ENCODE assay signal across 1 cellular context in the genomic region with DNA sequence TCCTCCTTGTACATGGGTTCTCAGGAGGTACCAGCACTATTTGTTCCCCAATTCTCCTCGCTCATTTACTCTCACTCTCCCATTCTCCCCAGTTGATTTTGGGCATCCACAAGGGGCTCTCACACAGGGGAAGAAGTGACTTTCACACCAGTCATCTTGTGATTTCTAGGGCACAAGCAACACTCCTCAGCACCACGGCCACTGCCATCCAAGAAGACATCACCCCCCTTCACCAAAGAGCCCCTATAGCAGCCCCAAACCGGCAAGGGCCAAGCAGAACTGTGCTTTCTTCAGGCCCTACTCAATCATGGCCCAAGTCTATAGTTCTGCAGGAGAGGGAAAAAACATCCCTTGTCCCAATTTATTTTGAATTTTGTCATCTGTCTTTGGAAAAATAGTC.
TF ChIP-seq lines count a peak whose summit lies in the region.

No MANE protein-coding gene starts in this region.

TF ChIP-seq in H1, 55 proteins besides CTCF, POLR2A, EP300 and RAD21:
- TF ChIP-seq TEAD4 (IDR thresholded peaks at IDR 0.05; ENCODE audit: low read depth, low read length) = no peak
- no peak for TF ChIP-seq CEBPB (IDR thresholded peaks at IDR 0.05; ENCODE audit: low read depth, low read length)
- no peak for TF ChIP-seq BRCA1 (IDR thresholded peaks at IDR 0.05; ENCODE audit: low read depth, low read length)
- TF ChIP-seq KDM1A (IDR thresholded peaks at IDR 0.05; ENCODE audit: borderline replicate concordance, low read length) = no peak
- TF ChIP-seq TCF12 (IDR thresholded peaks at IDR 0.05; ENCODE audit: low read depth, low read length) = no peak
- TF ChIP-seq GTF2F1 (IDR thresholded peaks at IDR 0.05; ENCODE audit: borderline replicate concordance, low read depth, low read length) = no peak
- TF ChIP-seq, protein P1, sequence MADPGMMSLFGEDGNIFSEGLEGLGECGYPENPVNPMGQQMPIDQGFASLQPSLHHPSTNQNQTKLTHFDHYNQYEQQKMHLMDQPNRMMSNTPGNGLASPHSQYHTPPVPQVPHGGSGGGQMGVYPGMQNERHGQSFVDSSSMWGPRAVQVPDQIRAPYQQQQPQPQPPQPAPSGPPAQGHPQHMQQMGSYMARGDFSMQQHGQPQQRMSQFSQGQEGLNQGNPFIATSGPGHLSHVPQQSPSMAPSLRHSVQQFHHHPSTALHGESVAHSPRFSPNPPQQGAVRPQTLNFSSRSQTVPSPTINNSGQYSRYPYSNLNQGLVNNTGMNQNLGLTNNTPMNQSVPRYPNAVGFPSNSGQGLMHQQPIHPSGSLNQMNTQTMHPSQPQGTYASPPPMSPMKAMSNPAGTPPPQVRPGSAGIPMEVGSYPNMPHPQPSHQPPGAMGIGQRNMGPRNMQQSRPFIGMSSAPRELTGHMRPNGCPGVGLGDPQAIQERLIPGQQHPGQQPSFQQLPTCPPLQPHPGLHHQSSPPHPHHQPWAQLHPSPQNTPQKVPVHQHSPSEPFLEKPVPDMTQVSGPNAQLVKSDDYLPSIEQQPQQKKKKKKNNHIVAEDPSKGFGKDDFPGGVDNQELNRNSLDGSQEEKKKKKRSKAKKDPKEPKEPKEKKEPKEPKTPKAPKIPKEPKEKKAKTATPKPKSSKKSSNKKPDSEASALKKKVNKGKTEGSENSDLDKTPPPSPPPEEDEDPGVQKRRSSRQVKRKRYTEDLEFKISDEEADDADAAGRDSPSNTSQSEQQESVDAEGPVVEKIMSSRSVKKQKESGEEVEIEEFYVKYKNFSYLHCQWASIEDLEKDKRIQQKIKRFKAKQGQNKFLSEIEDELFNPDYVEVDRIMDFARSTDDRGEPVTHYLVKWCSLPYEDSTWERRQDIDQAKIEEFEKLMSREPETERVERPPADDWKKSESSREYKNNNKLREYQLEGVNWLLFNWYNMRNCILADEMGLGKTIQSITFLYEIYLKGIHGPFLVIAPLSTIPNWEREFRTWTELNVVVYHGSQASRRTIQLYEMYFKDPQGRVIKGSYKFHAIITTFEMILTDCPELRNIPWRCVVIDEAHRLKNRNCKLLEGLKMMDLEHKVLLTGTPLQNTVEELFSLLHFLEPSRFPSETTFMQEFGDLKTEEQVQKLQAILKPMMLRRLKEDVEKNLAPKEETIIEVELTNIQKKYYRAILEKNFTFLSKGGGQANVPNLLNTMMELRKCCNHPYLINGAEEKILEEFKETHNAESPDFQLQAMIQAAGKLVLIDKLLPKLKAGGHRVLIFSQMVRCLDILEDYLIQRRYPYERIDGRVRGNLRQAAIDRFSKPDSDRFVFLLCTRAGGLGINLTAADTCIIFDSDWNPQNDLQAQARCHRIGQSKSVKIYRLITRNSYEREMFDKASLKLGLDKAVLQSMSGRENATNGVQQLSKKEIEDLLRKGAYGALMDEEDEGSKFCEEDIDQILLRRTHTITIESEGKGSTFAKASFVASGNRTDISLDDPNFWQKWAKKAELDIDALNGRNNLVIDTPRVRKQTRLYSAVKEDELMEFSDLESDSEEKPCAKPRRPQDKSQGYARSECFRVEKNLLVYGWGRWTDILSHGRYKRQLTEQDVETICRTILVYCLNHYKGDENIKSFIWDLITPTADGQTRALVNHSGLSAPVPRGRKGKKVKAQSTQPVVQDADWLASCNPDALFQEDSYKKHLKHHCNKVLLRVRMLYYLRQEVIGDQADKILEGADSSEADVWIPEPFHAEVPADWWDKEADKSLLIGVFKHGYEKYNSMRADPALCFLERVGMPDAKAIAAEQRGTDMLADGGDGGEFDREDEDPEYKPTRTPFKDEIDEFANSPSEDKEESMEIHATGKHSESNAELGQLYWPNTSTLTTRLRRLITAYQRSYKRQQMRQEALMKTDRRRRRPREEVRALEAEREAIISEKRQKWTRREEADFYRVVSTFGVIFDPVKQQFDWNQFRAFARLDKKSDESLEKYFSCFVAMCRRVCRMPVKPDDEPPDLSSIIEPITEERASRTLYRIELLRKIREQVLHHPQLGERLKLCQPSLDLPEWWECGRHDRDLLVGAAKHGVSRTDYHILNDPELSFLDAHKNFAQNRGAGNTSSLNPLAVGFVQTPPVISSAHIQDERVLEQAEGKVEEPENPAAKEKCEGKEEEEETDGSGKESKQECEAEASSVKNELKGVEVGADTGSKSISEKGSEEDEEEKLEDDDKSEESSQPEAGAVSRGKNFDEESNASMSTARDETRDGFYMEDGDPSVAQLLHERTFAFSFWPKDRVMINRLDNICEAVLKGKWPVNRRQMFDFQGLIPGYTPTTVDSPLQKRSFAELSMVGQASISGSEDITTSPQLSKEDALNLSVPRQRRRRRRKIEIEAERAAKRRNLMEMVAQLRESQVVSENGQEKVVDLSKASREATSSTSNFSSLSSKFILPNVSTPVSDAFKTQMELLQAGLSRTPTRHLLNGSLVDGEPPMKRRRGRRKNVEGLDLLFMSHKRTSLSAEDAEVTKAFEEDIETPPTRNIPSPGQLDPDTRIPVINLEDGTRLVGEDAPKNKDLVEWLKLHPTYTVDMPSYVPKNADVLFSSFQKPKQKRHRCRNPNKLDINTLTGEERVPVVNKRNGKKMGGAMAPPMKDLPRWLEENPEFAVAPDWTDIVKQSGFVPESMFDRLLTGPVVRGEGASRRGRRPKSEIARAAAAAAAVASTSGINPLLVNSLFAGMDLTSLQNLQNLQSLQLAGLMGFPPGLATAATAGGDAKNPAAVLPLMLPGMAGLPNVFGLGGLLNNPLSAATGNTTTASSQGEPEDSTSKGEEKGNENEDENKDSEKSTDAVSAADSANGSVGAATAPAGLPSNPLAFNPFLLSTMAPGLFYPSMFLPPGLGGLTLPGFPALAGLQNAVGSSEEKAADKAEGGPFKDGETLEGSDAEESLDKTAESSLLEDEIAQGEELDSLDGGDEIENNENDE (IDR thresholded peaks at IDR 0.05; ENCODE audit: insufficient replicate concordance, low read length) = no peak
- TF ChIP-seq GABPA (IDR thresholded peaks at IDR 0.05; ENCODE audit: borderline replicate concordance, insufficient read depth, low read length) = no peak
- TF ChIP-seq SIN3A (conservative IDR thresholded peaks at IDR 0.05 in 1 of 2, IDR thresholded peaks at IDR 0.05 in 1 of 2; ENCODE audit: low read depth in 1 of 2, low read length in 2 of 2) = no peak
- TF ChIP-seq JUN (IDR thresholded peaks at IDR 0.05; ENCODE audit: low read depth, low read length) = no peak
- no peak for TF ChIP-seq YY1 (IDR thresholded peaks at IDR 0.05; ENCODE audit: low read depth, low read length)
